ENCODE assay signal across 23 cellular contexts in genomic region chr16:26642047-26642664, GRCh38.
DNase-seq lines count a peak whose midpoint lies in the region; ATAC-seq, FAIRE-seq and TF ChIP-seq lines count a peak whose summit lies in the region.
"Had no signal": no experiment of that assay in that cellular context is flagged by ENCODE, and none has a peak within 500 bp of the region (broad histone marks: within the 10 kb centered on the region; RNA-seq: fewer than 3 reads in every experiment).

No MANE protein-coding gene starts in this region.

- no peaks in the 10 kb centered on the region for H3K79me2 ChIP-seq in H1 (ENCODE audit: control insufficient read depth in 1 of 2, insufficient read depth in 2 of 2, low read length in 2 of 2)

- peak overlapping the region; percentile 46 for H3K4me2 ChIP-seq in BLaER1
- peak overlapping the region; percentile 32 to 64 (median 55); a peak in 21 of 22 replicates for H3K4me2 ChIP-seq in BLaER1 treated with 17β-estradiol and CSF1 and Interleukin-3, amounts not matched to agents 10 nM and 100 nM
- no peak overlapping the region for H3K4me2 ChIP-seq in H1 (ENCODE audit: insufficient read depth in 1 of 2, low read depth in 2 of 2, low read length in 2 of 2)

- H3K18ac ChIP-seq in H1 (ENCODE audit: extremely low read depth, low read length) = no peak overlapping the region

- H4K91ac ChIP-seq in H1 (replicated peaks; ENCODE audit: insufficient read length, low read length) = peak overlapping the region; percentile 25

- POLR2A ChIA-PET in H1 (lab: Charles Lee; ENCODE audit: partially characterized antibody) = no interaction called here

- no peak for FAIRE-seq in H1 (lab: Jason Lieb, UNC)
- FAIRE-seq: GM19239 had no signal

- no peak overlapping the region; the same call in 1 of the 2 replicates for H2BK12ac ChIP-seq in H1 (ENCODE audit: low read depth, low read length)

- H2BK15ac ChIP-seq in H1 (ENCODE audit: low read length) = no peak overlapping the region

- no peak overlapping the region for H3K4me3 ChIP-seq in BLaER1
- H3K4me3 ChIP-seq in BLaER1 treated with 17β-estradiol and CSF1 and Interleukin-3, amounts not matched to agents 10 nM and 100 nM = no peak overlapping the region
- no peak overlapping the region for H3K4me3 ChIP-seq in H1 (ENCODE audit: extremely low read depth in 1 of 4, insufficient read depth in 2 of 4, low read depth in 3 of 4, low read length in 4 of 4)
- H3K4me3 ChIP-seq: GM23248, MG63 had no signal

- no peak for TF ChIP-seq RAD21 in H1 (IDR thresholded peaks at IDR 0.05 in 1 of 2, conservative IDR thresholded peaks at IDR 0.05 in 1 of 2; ENCODE audit: low read depth in 2 of 2, low read length in 2 of 2)

- no peak overlapping the region for H2BK120ac ChIP-seq in H1 (replicated peaks; ENCODE audit: low read depth, low read length)

- H3K27ac ChIP-seq in BLaER1 (peak overlapping the region; percentile 52; the same call in 1 of the 2 replicates), H1 (ENCODE audit: low read depth, low read length) (no peak overlapping the region)
- H3K27ac ChIP-seq in BLaER1 treated with 17β-estradiol and CSF1 and Interleukin-3, amounts not matched to agents 10 nM and 100 nM = peak overlapping the region in 10 of 11 experiments; percentile 23 to 69 (median 57); a peak in 18 of 22 replicates
- H3K27ac ChIP-seq: GM23248 had no signal

- peaks cover 35% of the 10 kb centered on the region for H3K4me1 ChIP-seq in BLaER1
- H3K4me1 ChIP-seq in BLaER1 treated with 17β-estradiol and CSF1 and Interleukin-3, amounts not matched to agents 10 nM and 100 nM = peaks cover 7 to 36% (median 34%) of the 10 kb centered on the region in 10 experiments; a peak in 19 of 20 replicates
- no peaks in the 10 kb centered on the region; a peak in 1 of 7 replicates for H3K4me1 ChIP-seq in H1 (replicated peaks in 1 of 4; ENCODE audit: control insufficient read depth in 3 of 4, insufficient read depth in 4 of 4, low read length in 3 of 4)

- H3K36me3 ChIP-seq in BLaER1 (no peaks in the 10 kb centered on the region), H1 (ENCODE audit: control insufficient read depth in 2 of 4, insufficient read depth in 4 of 4, low read length in 3 of 4) (no peaks in the 10 kb centered on the region)
- H3K36me3 ChIP-seq in BLaER1 treated with 17β-estradiol and CSF1 and Interleukin-3, amounts not matched to agents 10 nM and 100 nM = no peaks in the 10 kb centered on the region
- H3K36me3 ChIP-seq: MG63 had no signal

- no peaks in the 10 kb centered on the region for H3K23me2 ChIP-seq in H1 (ENCODE audit: low read depth, low read length)

- no peak overlapping the region for H3K56ac ChIP-seq in H1 (replicated peaks; ENCODE audit: insufficient read length, low read depth, low read length)

- no peak overlapping the region for H2BK5ac ChIP-seq in H1 (ENCODE audit: low read depth, low read length)

- TF ChIP-seq EP300 in H1 (IDR thresholded peaks at IDR 0.05; ENCODE audit: borderline replicate concordance in 1 of 2, low read depth in 2 of 2, low read length in 2 of 2) = no peak

- WGBS in H1 (ENCODE audit: extremely low coverage in 1 of 2, insufficient coverage in 1 of 2, insufficient read length in 1 of 2, insufficient replicate concordance in 2 of 2, low coverage in 1 of 2, low lambda C conversion rate in 2 of 2, missing lambda C conversion rate in 1 of 2), 2 experiments = 90% methylated on average over 5 of the region's 5 CpGs; no CpG with 5 or more reads in 1 of the 2 experiments

- ATAC-seq in stimulated activated naive CD8-positive, alpha-beta T cell treated with anti-CD3 and anti-CD28 coated beads, Interleukin-15, Interleukin-2, amounts not matched to agents 100 U/mL and 50 U/mL, for 24 hours = no peak
- ATAC-seq: HCT116 had no signal

- no peak overlapping the region for H4K8ac ChIP-seq in H1 (ENCODE audit: extremely low read depth, insufficient read depth, low read length)

- H2AFZ ChIP-seq in H1 (ENCODE audit: low read length) = no peak overlapping the region
- H2AFZ ChIP-seq: GM23248 had no signal

- no peaks in the 10 kb centered on the region for H3K27me3 ChIP-seq in BLaER1
- H3K27me3 ChIP-seq in BLaER1 treated with 17β-estradiol and CSF1 and Interleukin-3, amounts not matched to agents 10 nM and 100 nM = no peaks in the 10 kb centered on the region
- no peaks in the 10 kb centered on the region for H3K27me3 ChIP-seq in H1 (replicated peaks in 1 of 4; ENCODE audit: control insufficient read depth in 3 of 4, extremely low read depth in 1 of 4, insufficient read depth in 3 of 4, low read length in 3 of 4)

- H2AK5ac ChIP-seq in H1 (ENCODE audit: low read depth, low read length) = no peak overlapping the region

- H3K9ac ChIP-seq in BLaER1 (no peak overlapping the region), H1 (replicated peaks in 1 of 4; ENCODE audit: extremely low read depth in 1 of 4, low read depth in 3 of 4, low read length in 3 of 4) (no peak overlapping the region)
- H3K9ac ChIP-seq in BLaER1 treated with 17β-estradiol and CSF1 and Interleukin-3, amounts not matched to agents 10 nM and 100 nM = no peak overlapping the region
- H3K9ac ChIP-seq: GM23248 had no signal

- H3K23ac ChIP-seq in H1 (ENCODE audit: insufficient read length) = no peak overlapping the region

- in situ Hi-C loops in GM13977 (cut with MboI; ENCODE audit: low pct_unique_long_range_greater_than_20kb, low sequenced_read_pairs, unreplicated experiment) = no loop called here

- TF ChIP-seq CTCF in H1 (IDR thresholded peaks at IDR 0.05; ENCODE audit: control extremely low read depth in 1 of 3, insufficient read depth in 1 of 3, low read depth in 1 of 3, low read length in 3 of 3) (no peak), GM13977 (IDR thresholded peaks at IDR 0.05; ENCODE audit: extremely low read depth, insufficient read depth, missing control alignments) (no peak)

- CTCF ChIA-PET in H1 (lab: Charles Lee; ENCODE audit: partially characterized antibody) = interaction anchor here (0.8 kb wide), 1 partner anchor 468 kb away, joined by 4 read pairs; no protein-coding TSS in a partner anchor

- no peak overlapping the region for H3K14ac ChIP-seq in H1 (ENCODE audit: insufficient read length)

- no peak overlapping the region for H3K4ac ChIP-seq in H1 (replicated peaks; ENCODE audit: insufficient read length, low read depth, low read length)

- H4K20me1 ChIP-seq in BLaER1 = no peaks in the 10 kb centered on the region
- H4K20me1 ChIP-seq in BLaER1 treated with 17β-estradiol and CSF1 and Interleukin-3, amounts not matched to agents 10 nM and 100 nM = no peaks in the 10 kb centered on the region
- no peaks in the 10 kb centered on the region for H4K20me1 ChIP-seq in H1 (replicated peaks in 1 of 2; ENCODE audit: control insufficient read depth in 1 of 2, insufficient read depth in 2 of 2, low read length in 2 of 2)

- H4K5ac ChIP-seq in H1 (ENCODE audit: insufficient read length, low read depth, low read length) = no peak overlapping the region

- no peak for TF ChIP-seq POLR2A in H1 (IDR thresholded peaks at IDR 0.05; ENCODE audit: control extremely low read depth in 1 of 2, low read depth in 2 of 2, low read length in 2 of 2)

- no peak overlapping the region for H2BK20ac ChIP-seq in H1 (ENCODE audit: low read length)

- DNase-seq in NCI-H510A treated with DMSO at 0.1 percent for 48 hours (lab: John Stamatoyannopoulos, UW) (peak; percentile 22), H1 (ENCODE audit: low read depth in 1 of 2, low spot score in 2 of 2) (no peak), NOMO-1 (lab: John Stamatoyannopoulos, UW; ENCODE audit: unreplicated experiment in 2 of 2) (no peak), GM13977 (ENCODE audit: low spot score) (no peak)
- no peak for DNase-seq in activated naive CD4-positive, alpha-beta T cell treated with anti-CD3 and anti-CD28 coated beads, Interleukin-2, amount 50 U/mL, for 16 hours
- DNase-seq in stimulated activated naive CD8-positive, alpha-beta T cell treated with anti-CD3 and anti-CD28 coated beads, Interleukin-15, Interleukin-2, amounts not matched to agents 100 U/mL and 50 U/mL, for 24 hours = no peak
- DNase-seq: ACHN, AML-193, DMS 273 treated with DMSO at 0.1 percent for 48 hours, GF-D8, GM23248, Kasumi-1, MG63, NCI-H146, NCI-H2081 treated with DMSO at 0.1 percent for 48 hours, NCI-H226, NCI-H526, OCI-M1, Right ventricle myocardium superior had no signal

- no peaks in the 10 kb centered on the region for H3K9me3 ChIP-seq in BLaER1
- no peaks in the 10 kb centered on the region for H3K9me3 ChIP-seq in BLaER1 treated with 17β-estradiol and CSF1 and Interleukin-3, amounts not matched to agents 10 nM and 100 nM (replicated peaks in 1 of 11)
- no peaks in the 10 kb centered on the region for H3K9me3 ChIP-seq in H1 (ENCODE audit: insufficient read depth in 2 of 2, low read depth in 1 of 2, low read length in 1 of 2)
- H3K9me3 ChIP-seq: MG63 had no signal

- no peaks in the 10 kb centered on the region for H3K79me1 ChIP-seq in H1 (ENCODE audit: low read depth, low read length)

TF ChIP-seq in H1, 55 proteins besides CTCF, POLR2A, EP300 and RAD21:
- TF ChIP-seq EGR1 (IDR thresholded peaks at IDR 0.05; ENCODE audit: borderline replicate concordance, low read depth, low read length) (no peak), NRF1 (IDR thresholded peaks at IDR 0.05; ENCODE audit: low read depth, low read length) (no peak), SP1 (IDR thresholded peaks at IDR 0.05; ENCODE audit: low read depth, low read length) (no peak)

Comparison
In these comparisons a context has a peak if more than half of its experiments do, and no peak if none do; other contexts are left out.
1. H3K4me2 ChIP-seq: peak in BLaER1 (single experiment) and BLaER1 treated with 17β-estradiol and CSF1 and Interleukin-3, amounts not matched to agents 10 nM and 100 nM (11 of 11); none in H1 (0 of 2).